Comparison of ENCODE assay signal across 1 cellular context in genomic region chr3:33004205-33004604, GRCh38.
TF ChIP-seq lines count a peak whose summit lies in the region.

No MANE protein-coding gene starts in this region.

TF ChIP-seq in K562, 482 proteins besides CTCF, POLR2A, EP300 and RAD21 (continued from another document):
- TF ChIP-seq, protein P1, sequence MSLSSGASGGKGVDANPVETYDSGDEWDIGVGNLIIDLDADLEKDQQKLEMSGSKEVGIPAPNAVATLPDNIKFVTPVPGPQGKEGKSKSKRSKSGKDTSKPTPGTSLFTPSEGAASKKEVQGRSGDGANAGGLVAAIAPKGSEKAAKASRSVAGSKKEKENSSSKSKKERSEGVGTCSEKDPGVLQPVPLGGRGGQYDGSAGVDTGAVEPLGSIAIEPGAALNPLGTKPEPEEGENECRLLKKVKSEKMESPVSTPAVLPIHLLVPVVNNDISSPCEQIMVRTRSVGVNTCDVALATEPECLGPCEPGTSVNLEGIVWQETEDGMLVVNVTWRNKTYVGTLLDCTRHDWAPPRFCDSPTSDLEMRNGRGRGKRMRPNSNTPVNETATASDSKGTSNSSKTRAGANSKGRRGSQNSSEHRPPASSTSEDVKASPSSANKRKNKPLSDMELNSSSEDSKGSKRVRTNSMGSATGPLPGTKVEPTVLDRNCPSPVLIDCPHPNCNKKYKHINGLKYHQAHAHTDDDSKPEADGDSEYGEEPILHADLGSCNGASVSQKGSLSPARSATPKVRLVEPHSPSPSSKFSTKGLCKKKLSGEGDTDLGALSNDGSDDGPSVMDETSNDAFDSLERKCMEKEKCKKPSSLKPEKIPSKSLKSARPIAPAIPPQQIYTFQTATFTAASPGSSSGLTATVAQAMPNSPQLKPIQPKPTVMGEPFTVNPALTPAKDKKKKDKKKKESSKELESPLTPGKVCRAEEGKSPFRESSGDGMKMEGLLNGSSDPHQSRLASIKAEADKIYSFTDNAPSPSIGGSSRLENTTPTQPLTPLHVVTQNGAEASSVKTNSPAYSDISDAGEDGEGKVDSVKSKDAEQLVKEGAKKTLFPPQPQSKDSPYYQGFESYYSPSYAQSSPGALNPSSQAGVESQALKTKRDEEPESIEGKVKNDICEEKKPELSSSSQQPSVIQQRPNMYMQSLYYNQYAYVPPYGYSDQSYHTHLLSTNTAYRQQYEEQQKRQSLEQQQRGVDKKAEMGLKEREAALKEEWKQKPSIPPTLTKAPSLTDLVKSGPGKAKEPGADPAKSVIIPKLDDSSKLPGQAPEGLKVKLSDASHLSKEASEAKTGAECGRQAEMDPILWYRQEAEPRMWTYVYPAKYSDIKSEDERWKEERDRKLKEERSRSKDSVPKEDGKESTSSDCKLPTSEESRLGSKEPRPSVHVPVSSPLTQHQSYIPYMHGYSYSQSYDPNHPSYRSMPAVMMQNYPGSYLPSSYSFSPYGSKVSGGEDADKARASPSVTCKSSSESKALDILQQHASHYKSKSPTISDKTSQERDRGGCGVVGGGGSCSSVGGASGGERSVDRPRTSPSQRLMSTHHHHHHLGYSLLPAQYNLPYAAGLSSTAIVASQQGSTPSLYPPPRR (CRISPR knock-in tag; IDR thresholded peaks at IDR 0.05; ENCODE audit: borderline replicate concordance) = no peak
